1 cellular context compared by ENCODE assay signal in the genomic region with DNA sequence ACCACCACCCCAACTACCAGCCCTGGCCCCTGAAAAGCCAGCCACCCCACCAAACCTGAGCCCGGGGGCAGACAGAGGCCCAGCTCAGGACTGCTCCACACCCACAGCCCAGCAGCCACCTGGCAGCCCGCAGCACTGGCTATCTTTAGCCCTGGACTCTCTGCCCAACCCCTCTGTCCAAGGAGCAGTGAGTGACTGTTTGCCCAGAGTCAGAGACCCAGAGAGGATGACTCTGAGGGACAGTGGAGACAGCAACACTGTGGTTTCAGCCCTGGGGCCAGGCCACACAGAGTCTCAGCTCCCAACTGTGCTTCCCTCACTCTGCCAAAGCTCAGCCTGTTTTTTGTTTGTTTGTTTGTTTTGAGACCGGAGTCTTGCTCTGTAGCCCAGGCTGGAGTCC.
TF ChIP-seq lines count a peak whose summit lies in the region.

No MANE protein-coding gene starts in this region.

TF ChIP-seq in K562, 482 proteins besides CTCF, POLR2A, EP300 and RAD21 (continued from another document):
- TF ChIP-seq, protein P1, sequence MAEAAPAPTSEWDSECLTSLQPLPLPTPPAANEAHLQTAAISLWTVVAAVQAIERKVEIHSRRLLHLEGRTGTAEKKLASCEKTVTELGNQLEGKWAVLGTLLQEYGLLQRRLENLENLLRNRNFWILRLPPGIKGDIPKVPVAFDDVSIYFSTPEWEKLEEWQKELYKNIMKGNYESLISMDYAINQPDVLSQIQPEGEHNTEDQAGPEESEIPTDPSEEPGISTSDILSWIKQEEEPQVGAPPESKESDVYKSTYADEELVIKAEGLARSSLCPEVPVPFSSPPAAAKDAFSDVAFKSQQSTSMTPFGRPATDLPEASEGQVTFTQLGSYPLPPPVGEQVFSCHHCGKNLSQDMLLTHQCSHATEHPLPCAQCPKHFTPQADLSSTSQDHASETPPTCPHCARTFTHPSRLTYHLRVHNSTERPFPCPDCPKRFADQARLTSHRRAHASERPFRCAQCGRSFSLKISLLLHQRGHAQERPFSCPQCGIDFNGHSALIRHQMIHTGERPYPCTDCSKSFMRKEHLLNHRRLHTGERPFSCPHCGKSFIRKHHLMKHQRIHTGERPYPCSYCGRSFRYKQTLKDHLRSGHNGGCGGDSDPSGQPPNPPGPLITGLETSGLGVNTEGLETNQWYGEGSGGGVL (CRISPR knock-in tag; IDR thresholded peaks at IDR 0.05), result no peak
- no peak for TF ChIP-seq POLR2B (IDR thresholded peaks at IDR 0.05; ENCODE audit: low read depth, partially characterized antibody)
- TF ChIP-seq ZSCAN29 (IDR thresholded peaks at IDR 0.05), result no peak
- no peak for TF ChIP-seq ZNF778 (CRISPR knock-in tag; IDR thresholded peaks at IDR 0.05)
- TF ChIP-seq NFATC3 (IDR thresholded peaks at IDR 0.05), result no peak
- TF ChIP-seq MTF1 (CRISPR knock-in tag; IDR thresholded peaks at IDR 0.05; ENCODE audit: borderline replicate concordance), result no peak
- no peak for TF ChIP-seq HNRNPLL (IDR thresholded peaks at IDR 0.05; ENCODE audit: low read depth, low read length, poor library complexity, severe bottlenecking)
TF ChIP-seq in K562: peak in this region for 0.
